Comparison of ENCODE assay signal across 20 cellular contexts in genomic region chr16:5506021-5506420, GRCh38.
"Had no signal": no experiment of that assay in that cellular context is flagged by ENCODE, and none has a peak within 500 bp of the region (broad histone marks: within the 10 kb centered on the region; RNA-seq: fewer than 3 reads in every experiment).

No MANE protein-coding gene starts in this region.

- H3K36me3 Mint-ChIP-seq: memory B cell; mesothelial cell of epicardium; natural killer cell; stimulated activated naive B cell treated with anti-CD40 and anti-IgM and Interleukin-4, amounts not matched to agents 10 μg/mL and 1 μg/mL and 100 μg/mL, for 72 hours had no signal

- DNase-seq: effector memory CD8-positive, alpha-beta T cell; gastrocnemius medialis; kidney; left cardiac atrium; left ventricle myocardium inferior; lower lobe of right lung; natural killer cell; sigmoid colon; stimulated activated CD4-positive, alpha-beta T cell treated with anti-CD3 and anti-CD28 coated beads, Interleukin-2, amount 100 ng/mL, for 24 hours; stimulated activated CD4-positive, alpha-beta T cell treated with anti-CD3 and anti-CD28 coated beads, Interleukin-4, amount 100 ng/mL, for 4 hours; stimulated activated naive B cell treated with anti-CD40 and anti-IgM and Interleukin-4, amounts not matched to agents 10 μg/mL and 1 μg/mL and 100 μg/mL, for 72 hours; stimulated activated naive CD8-positive, alpha-beta T cell treated with anti-CD3 and anti-CD28 coated beads, Interleukin-15, amount 100 ng/mL, for 72 hours; transverse colon had no signal

- H3K4me3 Mint-ChIP-seq: effector memory CD8-positive, alpha-beta T cell; memory B cell; mesothelial cell of epicardium; natural killer cell; stimulated activated naive B cell treated with anti-CD40 and anti-IgM and Interleukin-4, amounts not matched to agents 10 μg/mL and 1 μg/mL and 100 μg/mL, for 72 hours; stimulated activated naive CD8-positive, alpha-beta T cell treated with anti-CD3 and anti-CD28 coated beads, Interleukin-15, amount 100 ng/mL, for 72 hours had no signal

- H3K27me3 ChIP-seq: gastrocnemius medialis, neutrophil, sigmoid colon, transverse colon had no signal

- H3K27ac Mint-ChIP-seq: effector memory CD8-positive, alpha-beta T cell; memory B cell; mesothelial cell of epicardium; natural killer cell; stimulated activated naive B cell treated with anti-CD40 and anti-IgM and Interleukin-4, amounts not matched to agents 10 μg/mL and 1 μg/mL and 100 μg/mL, for 72 hours; stimulated activated naive CD8-positive, alpha-beta T cell treated with anti-CD3 and anti-CD28 coated beads, Interleukin-15, amount 100 ng/mL, for 72 hours had no signal

- H3K4me1 Mint-ChIP-seq: memory B cell; mesothelial cell of epicardium; natural killer cell; stimulated activated naive B cell treated with anti-CD40 and anti-IgM and Interleukin-4, amounts not matched to agents 10 μg/mL and 1 μg/mL and 100 μg/mL, for 72 hours; stimulated activated naive CD8-positive, alpha-beta T cell treated with anti-CD3 and anti-CD28 coated beads, Interleukin-15, amount 100 ng/mL, for 72 hours had no signal

- H3K9me3 ChIP-seq: esophagus muscularis mucosa, gastrocnemius medialis, left ventricle myocardium inferior, lower lobe of right lung, neutrophil, sigmoid colon, thoracic aorta, transverse colon had no signal

- H3K4me3 ChIP-seq: esophagus muscularis mucosa, gastrocnemius medialis, left ventricle myocardium inferior, lower lobe of right lung, sigmoid colon, skin epidermis, thoracic aorta, transverse colon had no signal

- H3K27ac ChIP-seq: epithelial cell of prostate, esophagus muscularis mucosa, gastrocnemius medialis, left ventricle myocardium inferior, lower lobe of right lung, neutrophil, sigmoid colon, skin epidermis, thoracic aorta, transverse colon had no signal

- H3K36me3 ChIP-seq: esophagus muscularis mucosa, gastrocnemius medialis, left ventricle myocardium inferior, lower lobe of right lung, neutrophil, sigmoid colon, thoracic aorta, transverse colon had no signal

- ATAC-seq: effector memory CD8-positive, alpha-beta T cell; gastrocnemius medialis; left cardiac atrium; lower lobe of right lung; natural killer cell; stimulated activated naive B cell treated with anti-CD40 and anti-IgM and Interleukin-4, amounts not matched to agents 10 μg/mL and 1 μg/mL and 100 μg/mL, for 72 hours; stimulated activated naive CD8-positive, alpha-beta T cell treated with anti-CD3 and anti-CD28 coated beads, Interleukin-15, amount 100 ng/mL, for 72 hours had no signal

- H3K9me3 Mint-ChIP-seq: memory B cell; mesothelial cell of epicardium; natural killer cell; stimulated activated naive B cell treated with anti-CD40 and anti-IgM and Interleukin-4, amounts not matched to agents 10 μg/mL and 1 μg/mL and 100 μg/mL, for 72 hours; stimulated activated naive CD8-positive, alpha-beta T cell treated with anti-CD3 and anti-CD28 coated beads, Interleukin-15, amount 100 ng/mL, for 72 hours had no signal

- H3K4me1 ChIP-seq: esophagus muscularis mucosa, gastrocnemius medialis, left ventricle myocardium inferior, lower lobe of right lung had no signal
